13 cellular contexts compared by ENCODE assay signal in the genomic region with DNA sequence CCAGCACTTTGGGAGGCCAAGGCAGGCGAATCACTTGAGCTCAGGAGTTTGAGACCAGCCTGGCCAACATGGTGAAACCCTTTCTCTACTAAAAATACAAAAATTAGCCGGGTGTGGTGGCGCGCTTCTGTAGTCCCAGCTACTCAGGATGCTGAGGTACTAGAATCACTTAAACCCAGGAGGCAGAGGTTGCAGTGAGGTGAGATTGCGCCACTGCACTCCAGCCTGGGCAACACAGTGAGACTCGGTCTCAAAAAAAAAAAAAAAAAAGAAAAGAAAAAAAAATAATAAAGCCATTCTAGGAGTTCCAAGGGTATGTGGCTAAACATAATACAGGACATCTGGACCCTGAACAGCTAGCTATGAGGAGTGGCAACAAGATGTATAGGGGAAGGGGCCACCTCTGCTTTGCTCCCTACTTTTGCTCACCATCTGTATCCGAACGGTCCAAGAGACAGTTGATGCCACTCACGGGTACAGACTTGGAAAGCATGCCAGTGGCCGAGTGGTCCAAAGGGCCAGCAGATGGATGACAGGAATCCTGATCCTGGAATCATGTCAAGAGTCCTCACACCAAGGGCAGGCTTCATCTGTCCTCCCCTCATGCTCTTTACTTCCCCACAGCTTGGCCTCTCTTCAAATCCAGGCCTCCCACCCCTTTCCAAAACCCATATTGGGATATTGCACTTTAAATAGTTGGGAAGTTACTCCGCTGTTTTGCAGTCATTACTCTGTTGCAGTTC. TPM values are rescaled to one million over a fixed set of nuclear protein-coding genes. Genes with fewer than 3 reads are reported as not detected.
DNase-seq lines count a peak whose midpoint lies in the region; ATAC-seq, FAIRE-seq and TF ChIP-seq lines count a peak whose summit lies in the region.
"Not testable (repeated sequence)": the region's sequence is repeated elsewhere in the genome, so short reads cannot be mapped to it uniquely, and the experiment has no call there.
"Had no signal": no experiment of that assay in that cellular context is flagged by ENCODE, and none has a peak within 500 bp of the region (broad histone marks: within the 10 kb centered on the region; RNA-seq: fewer than 3 reads in every experiment).

No MANE protein-coding gene starts in this region.

- H3K27me3 ChIP-seq in AG04450 (ENCODE audit: control insufficient read depth, insufficient read depth, low read length); GM23248 (replicated peaks; ENCODE audit: insufficient read depth); esophagus squamous epithelium; HepG2 (ENCODE audit: control insufficient read depth in 1 of 2, insufficient read depth in 2 of 2, low read length in 2 of 2); uterus: not testable (repeated sequence)

- TF ChIP-seq EP300 in HepG2 (IDR thresholded peaks at IDR 0.05; ENCODE audit: low read depth in 2 of 2, low read length in 2 of 2); HepG2 (CRISPR knock-in tag; IDR thresholded peaks at IDR 0.05; ENCODE audit: borderline replicate concordance): not testable (repeated sequence)

- H3K4me2 ChIP-seq in GM23248 (ENCODE audit: unreplicated experiment); HepG2 (ENCODE audit: low read depth, low read length): not testable (repeated sequence)

- H3K36me3 ChIP-seq in GM23248 (ENCODE audit: low read depth); esophagus squamous epithelium; HepG2 (replicated peaks in 1 of 2; ENCODE audit: control insufficient read depth in 1 of 2, insufficient read depth in 2 of 2, low read length in 2 of 2); uterus: not testable (repeated sequence)

- not testable (repeated sequence) for DNase-seq in AG04450 (ENCODE audit: low read depth, low spot score); GM23248; RWPE1 (ENCODE audit: low spot score); MCF 10A (ENCODE audit: unreplicated experiment); esophagus squamous epithelium (lab: John Stamatoyannopoulos, UW); HepG2 (ENCODE audit: low spot score); osteocyte (ENCODE audit: extremely low spot score, unreplicated experiment); uterus

- H3K9me3 ChIP-seq in AG04450 (ENCODE audit: control insufficient read depth, insufficient read depth, low read length); GM23248 (ENCODE audit: low read depth); esophagus squamous epithelium; HepG2 (ENCODE audit: low read length); uterus: not testable (repeated sequence)

- not testable (repeated sequence) for H4K20me1 ChIP-seq in GM23248 (ENCODE audit: insufficient read depth); HepG2 (ENCODE audit: insufficient read depth, low read length)

- POLR2A ChIA-PET in AG04450 (lab: Yijun Ruan, JAX) = interaction anchor here (0.6 kb wide), 1 partner anchor 39 kb away, joined by 3 read pairs; no protein-coding TSS in a partner anchor
- POLR2A ChIA-PET in RWPE1 (lab: Yijun Ruan, JAX; ENCODE audit: low non-redundant PET) = not testable (repeated sequence)
- POLR2A ChIA-PET in MCF 10A (lab: Yijun Ruan, JAX) = interaction anchor here (0.6 to 13.3 kb wide), 7 partner anchors 10 to 53 kb away, joined by 3 to 294 read pairs (median 14); a partner anchor contains a TSS
- POLR2A ChIA-PET in HepG2 (lab: Yijun Ruan, JAX) = interaction anchor here (0.7 to 13.5 kb wide), 6 partner anchors 14 to 51 kb away, joined by 3 to 390 read pairs (median 20); a partner anchor contains a TSS

- TF ChIP-seq POLR2A in esophagus squamous epithelium (IDR thresholded peaks at IDR 0.05); HepG2 (IDR thresholded peaks at IDR 0.05; ENCODE audit: insufficient read depth in 1 of 2, low read depth in 2 of 2, low read length in 2 of 2); uterus (IDR thresholded peaks at IDR 0.05): not testable (repeated sequence)

- TF ChIP-seq RAD21 in HepG2 (CRISPR knock-in tag; IDR thresholded peaks at IDR 0.05) = not testable (repeated sequence)

- H3K27me3 Mint-ChIP-seq in MCF 10A (ENCODE audit: insufficient read depth, unreplicated experiment); osteocyte (ENCODE audit: unreplicated experiment): not testable (repeated sequence)

- not testable (repeated sequence) for H3K9me3 Mint-ChIP-seq in MCF 10A (ENCODE audit: unreplicated experiment); osteocyte (ENCODE audit: unreplicated experiment)

- H3K4me1 ChIP-seq in GM23248 (ENCODE audit: insufficient read depth) = peaks cover 37% of the 10 kb centered on the region
- H3K4me1 ChIP-seq in esophagus squamous epithelium = peaks cover 35 to 69% (median 37%) of the 10 kb centered on the region in 3 donors
- peaks cover 61% of the 10 kb centered on the region for H3K4me1 ChIP-seq in HepG2 (ENCODE audit: insufficient read depth, low read length)
- H3K4me1 ChIP-seq in uterus = peaks cover 5 to 14% of the 10 kb centered on the region in 2 donors

- peaks cover 35% of the 10 kb centered on the region for H3F3A ChIP-seq in GM23248 (ENCODE audit: insufficient read depth)

- in situ Hi-C loops in GM23248 (cut with MboI) = not testable (repeated sequence)
- in situ Hi-C loops in HepG2 (cut with HindIII; ENCODE audit: extremely low pct_ligation_motif_present, low pct_unique_long_range_greater_than_20kb) = loop anchor here (10.0 kb wide), 1 partner anchor 50 kb away; a partner anchor contains a TSS

- H3K9ac ChIP-seq in GM23248; HepG2 (ENCODE audit: insufficient read depth, low read depth, low read length): not testable (repeated sequence)

- CTCF ChIA-PET in AG04450 (lab: Charles Lee) (interaction anchor here (0.6 kb wide), 1 partner anchor 45 kb away, joined by 4 read pairs; no protein-coding TSS in a partner anchor), RWPE1 (lab: Yijun Ruan, JAX) (interaction anchor here (1.4 kb wide), 1 partner anchor 21 kb away, joined by 4 read pairs; no protein-coding TSS in a partner anchor), MCF 10A (lab: Yijun Ruan, JAX) (interaction anchor here (0.6 to 11.9 kb wide), 8 partner anchors 11 to 73 kb away, joined by 3 to 136 read pairs (median 8); a partner anchor contains a TSS)
- CTCF ChIA-PET in HepG2 (lab: Yijun Ruan, JAX; ENCODE audit: low intra/inter-chr PET ratio, low total read pairs) = not testable (repeated sequence)

- H3K27ac ChIP-seq in AG04450 (ENCODE audit: low read depth, low read length) (peak overlapping the region; percentile 92), GM23248 (0 out of 2 replicates have a peak overlapping the region, but pooled peaks have one; percentile 96), RWPE1 (peak overlapping the region; percentile 92), esophagus squamous epithelium (peak overlapping the region in 3 of 4 donors; percentile 5 to 97 (median 96)), uterus (peak overlapping the region; percentile 8 to 95)
- H3K27ac ChIP-seq in HepG2 (ENCODE audit: extremely low read length, insufficient read depth, low read length) = not testable (repeated sequence)

- not testable (repeated sequence) for H3K9me2 ChIP-seq in GM23248 (ENCODE audit: insufficient read depth)

- not testable (repeated sequence) for H2AFZ ChIP-seq in GM23248; HepG2 (ENCODE audit: low read length)

- not testable (repeated sequence) for BruUV-seq in MCF 10A (replicated peaks; lab: Mats Ljungman, UMichigan); HepG2 (replicated peaks; lab: Mats Ljungman, UMichigan)

- not testable (repeated sequence) for H3K4me3 ChIP-seq in AG04450 (ENCODE audit: low read depth, low read length); GM23248; esophagus squamous epithelium; HepG2 (replicated peaks in 1 of 3; ENCODE audit: insufficient read depth in 1 of 3, low read depth in 2 of 3, low read length in 3 of 3); uterus

- H3K4me3 Mint-ChIP-seq in MCF 10A (ENCODE audit: unreplicated experiment); osteocyte (ENCODE audit: unreplicated experiment): not testable (repeated sequence)

- not testable (repeated sequence) for H3K36me3 Mint-ChIP-seq in MCF 10A (ENCODE audit: insufficient read depth, unreplicated experiment); osteocyte (ENCODE audit: unreplicated experiment)

- 86 to 91% methylated on average over 10 to 11 of the region's 11 CpGs for WGBS in GM23248 (ENCODE audit: low coverage in 1 of 2, low lambda C conversion rate in 2 of 2, missing lambda C conversion rate in 2 of 2), 2 experiments
- WGBS in esophagus squamous epithelium, 2 donors = 86 to 88% methylated on average over 11 of the region's 11 CpGs
- WGBS in HepG2 (ENCODE audit: low lambda C conversion rate) = 90% methylated on average over 11 of the region's 11 CpGs

- H3K79me2 ChIP-seq in GM23248 (ENCODE audit: insufficient read depth) = peaks cover 32% of the 10 kb centered on the region
- not testable (repeated sequence) for H3K79me2 ChIP-seq in HepG2 (ENCODE audit: insufficient read depth, low read length)

- intact Hi-C loops in MCF 10A (cut with micrococcal nuclease) = loop anchor here (10.0 kb wide), 1 partner anchor 260 kb away; no protein-coding TSS in a partner anchor
- intact Hi-C loops in esophagus squamous epithelium (cut with DNase I) = loop anchor here (5.0 kb wide), 1 partner anchor 48 kb away; no protein-coding TSS in a partner anchor
- intact Hi-C loops in HepG2 (cut with micrococcal nuclease; ENCODE audit: unreplicated experiment) = not testable (repeated sequence)
- intact Hi-C loops in uterus (cut with DNase I; ENCODE audit: low total_unique reads) = loop anchor here (5.0 kb wide), 1 partner anchor 48 kb away; no protein-coding TSS in a partner anchor

- peak overlapping the region; percentile 90 for H3K27ac Mint-ChIP-seq in MCF 10A (ENCODE audit: low read depth, unreplicated experiment)
- peak overlapping the region; percentile 98 for H3K27ac Mint-ChIP-seq in osteocyte (ENCODE audit: unreplicated experiment)

- not testable (repeated sequence) for TF ChIP-seq CTCF in AG04450 (IDR thresholded peaks at IDR 0.05; ENCODE audit: low read depth, low read length); RWPE1 (conservative IDR thresholded peaks at IDR 0.05; ENCODE audit: low read depth); MCF 10A (IDR thresholded peaks at IDR 0.05; ENCODE audit: unreplicated experiment); esophagus squamous epithelium (IDR thresholded peaks at IDR 0.05); HepG2 (CRISPR knock-in tag; IDR thresholded peaks at IDR 0.05); osteocyte (IDR thresholded peaks at IDR 0.05); uterus (IDR thresholded peaks at IDR 0.05)

- peaks cover 57% of the 10 kb centered on the region for H3K4me1 Mint-ChIP-seq in MCF 10A (ENCODE audit: insufficient read depth, unreplicated experiment)
- peaks cover 51% of the 10 kb centered on the region for H3K4me1 Mint-ChIP-seq in osteocyte (ENCODE audit: unreplicated experiment)

- ATAC-seq in HepG2 = not testable (repeated sequence)

- FAIRE-seq in HepG2 (lab: Jason Lieb, UNC) = not testable (repeated sequence)

RNA-seq across cellular contexts. Expression of a gene that starts 6.7 kb away (rescaled TPM):
- 121 and 128 TPM in 2 replicates for polyA plus RNA-seq in AG04450 (2011; rRNA removed)
- polyA minus RNA-seq in AG04450 (2011; rRNA and poly(A)+ RNA removed) = 142 and 172 TPM in 2 replicates
- 136 and 139 TPM in 2 replicates for total RNA-seq in GM23248 (2014; rRNA removed; shearing (Covaris generic))
- 76.7 and 77.7 TPM in 2 replicates for polyA plus RNA-seq in GM23248 (2016; fragmentation: Nextera tagmentation; extraction: Ambion mirVana)
- 498 and 555 TPM in 2 replicates for total RNA-seq in MCF 10A (2022)
- total RNA-seq in esophagus squamous epithelium = 10 to 100 TPM; 22.6 to 38.3 (median 27.5) TPM
- total RNA-seq in HepG2 (2016; rRNA removed; fragmentation: Illumina TruSeq; extraction: Trizol) = 15.0 and 16.1 TPM in 2 replicates
- 7.7 and 8.4 TPM in 2 replicates for total RNA-seq in HepG2 (2016; cell fraction: cytosol; rRNA removed; fragmentation: Illumina TruSeq; extraction: Trizol; ENCODE audit: low read depth)
- total RNA-seq in HepG2 (2016; cell fraction: insoluble cytoplasmic fraction; rRNA removed; fragmentation: Illumina TruSeq; extraction: Trizol) = 12.9 and 18.6 TPM in 2 replicates
- total RNA-seq in HepG2 (2016; cell fraction: membrane; rRNA removed; fragmentation: Illumina TruSeq; extraction: Trizol) = 10.3 and 11.1 TPM in 2 replicates
- total RNA-seq in HepG2 (2016; cell fraction: nucleus; rRNA removed; fragmentation: Illumina TruSeq; extraction: Trizol) = 13.2 and 15.5 TPM in 2 replicates
- polyA plus RNA-seq in HepG2 (2011; rRNA removed) = 32.1 and 33.1 TPM in 2 replicates
- polyA plus RNA-seq in HepG2 (2011; cell fraction: cytosol; rRNA removed) = 15.2 and 17.5 TPM in 2 replicates
- 104 and 108 TPM in 2 replicates for polyA plus RNA-seq in HepG2 (2011; cell fraction: nucleus; rRNA removed)
- polyA plus RNA-seq in HepG2 (2012) = 28.0 and 37.8 TPM in 2 replicates
- polyA plus RNA-seq in HepG2 (2016; cell fraction: cytosol; fragmentation: Illumina TruSeq; extraction: Trizol; ENCODE audit: low read depth) = 1.9 and 2.0 TPM in 2 replicates
- polyA plus RNA-seq in HepG2 (2016; cell fraction: insoluble cytoplasmic fraction; fragmentation: Illumina TruSeq; extraction: Trizol; ENCODE audit: low read depth) = 13.1 and 13.4 TPM in 2 replicates
- polyA plus RNA-seq in HepG2 (2016; cell fraction: membrane; fragmentation: Illumina TruSeq; extraction: Trizol; ENCODE audit: low read depth) = 3.6 and 3.8 TPM in 2 replicates
- polyA plus RNA-seq in HepG2 (2016; cell fraction: nucleus; fragmentation: Illumina TruSeq; extraction: Trizol; ENCODE audit: insufficient read depth, low read depth) = 34.1 and 35.2 TPM in 2 replicates
- polyA minus RNA-seq in HepG2 (2011; rRNA and poly(A)+ RNA removed; ENCODE audit: low replicate concordance) = 54.1 and 96.8 TPM in 2 replicates
- 17.6 and 19.9 TPM in 2 replicates for polyA minus RNA-seq in HepG2 (2011; cell fraction: cytosol; rRNA and poly(A)+ RNA removed)
- polyA minus RNA-seq in HepG2 (2011; cell fraction: nucleus; rRNA and poly(A)+ RNA removed) = 50.0 and 65.8 TPM in 2 replicates
- 199 and 201 TPM in 2 replicates for total RNA-seq in osteocyte
- 100 to 1,000 TPM in 1 of 4 donors, 10 to 100 TPM in 3; 59.4 to 178 (median 72.8) TPM for total RNA-seq in uterus

RNA-seq across cellular contexts. Expression of a gene that starts 35.7 kb away (rescaled TPM):
- polyA plus RNA-seq in AG04450 (2011; rRNA removed) (867 and 961 TPM in 2 replicates), GM23248 (2016; fragmentation: Nextera tagmentation; extraction: Ambion mirVana) (318 and 327 TPM in 2 replicates), HepG2 (2011; rRNA removed) (442 and 461 TPM in 2 replicates)
- 384 and 431 TPM in 2 replicates for polyA minus RNA-seq in AG04450 (2011; rRNA and poly(A)+ RNA removed)
- 433 and 695 TPM in 2 replicates for total RNA-seq in GM23248 (2014; rRNA removed; shearing (Covaris generic))
- total RNA-seq in MCF 10A (2022) (477 and 589 TPM in 2 replicates), esophagus squamous epithelium (100 to 1,000 TPM; 115 to 215 (median 179) TPM), HepG2 (2016; rRNA removed; fragmentation: Illumina TruSeq; extraction: Trizol) (150 and 284 TPM in 2 replicates), osteocyte (283 and 284 TPM in 2 replicates), uterus (100 to 1,000 TPM in 3 of 4 donors, 10 to 100 TPM in 1; 97.6 to 474 (median 227) TPM)
- 92.7 and 103 TPM in 2 replicates for total RNA-seq in HepG2 (2016; cell fraction: cytosol; rRNA removed; fragmentation: Illumina TruSeq; extraction: Trizol; ENCODE audit: low read depth)
- total RNA-seq in HepG2 (2016; cell fraction: insoluble cytoplasmic fraction; rRNA removed; fragmentation: Illumina TruSeq; extraction: Trizol) = 138 and 293 TPM in 2 replicates
- 147 and 165 TPM in 2 replicates for total RNA-seq in HepG2 (2016; cell fraction: membrane; rRNA removed; fragmentation: Illumina TruSeq; extraction: Trizol)
- 188 and 211 TPM in 2 replicates for total RNA-seq in HepG2 (2016; cell fraction: nucleus; rRNA removed; fragmentation: Illumina TruSeq; extraction: Trizol)
- polyA plus RNA-seq in HepG2 (2011; cell fraction: cytosol; rRNA removed) = 664 and 870 TPM in 2 replicates
- 174 and 212 TPM in 2 replicates for polyA plus RNA-seq in HepG2 (2011; cell fraction: nucleus; rRNA removed)
- 199 and 208 TPM in 2 replicates for polyA plus RNA-seq in HepG2 (2012)
- polyA plus RNA-seq in HepG2 (2016; cell fraction: cytosol; fragmentation: Illumina TruSeq; extraction: Trizol; ENCODE audit: low read depth) = 105 and 112 TPM in 2 replicates
- polyA plus RNA-seq in HepG2 (2016; cell fraction: insoluble cytoplasmic fraction; fragmentation: Illumina TruSeq; extraction: Trizol; ENCODE audit: low read depth) = 153 and 154 TPM in 2 replicates
- polyA plus RNA-seq in HepG2 (2016; cell fraction: membrane; fragmentation: Illumina TruSeq; extraction: Trizol; ENCODE audit: low read depth) = 145 and 154 TPM in 2 replicates
- 326 and 354 TPM in 2 replicates for polyA plus RNA-seq in HepG2 (2016; cell fraction: nucleus; fragmentation: Illumina TruSeq; extraction: Trizol; ENCODE audit: insufficient read depth, low read depth)
- 359 and 489 TPM in 2 replicates for polyA minus RNA-seq in HepG2 (2011; rRNA and poly(A)+ RNA removed; ENCODE audit: low replicate concordance)
- 105 and 115 TPM in 2 replicates for polyA minus RNA-seq in HepG2 (2011; cell fraction: cytosol; rRNA and poly(A)+ RNA removed)
- polyA minus RNA-seq in HepG2 (2011; cell fraction: nucleus; rRNA and poly(A)+ RNA removed) = 44.5 and 56.7 TPM in 2 replicates

RNA-seq across cellular contexts. Expression of a gene that starts 43.6 kb away (rescaled TPM):
- polyA plus RNA-seq in AG04450 (2011; rRNA removed) = not detected in 2 replicates
- not detected in 2 replicates for polyA minus RNA-seq in AG04450 (2011; rRNA and poly(A)+ RNA removed)
- total RNA-seq in GM23248 (2014; rRNA removed; shearing (Covaris generic)) = not detected in 2 replicates
- 0.20 and 0.39 TPM in 2 replicates for polyA plus RNA-seq in GM23248 (2016; fragmentation: Nextera tagmentation; extraction: Ambion mirVana)
- not detected in 2 replicates for total RNA-seq in MCF 10A (2022)
- not detected for total RNA-seq in esophagus squamous epithelium
- total RNA-seq in HepG2 (2016; rRNA removed; fragmentation: Illumina TruSeq; extraction: Trizol) = 0.38 TPM in 1 of 2 replicates, not detected in the other
- not detected in 2 replicates for total RNA-seq in HepG2 (2016; cell fraction: cytosol; rRNA removed; fragmentation: Illumina TruSeq; extraction: Trizol; ENCODE audit: low read depth)
- total RNA-seq in HepG2 (2016; cell fraction: insoluble cytoplasmic fraction; rRNA removed; fragmentation: Illumina TruSeq; extraction: Trizol) = 0.25 and 0.28 TPM in 2 replicates
- total RNA-seq in HepG2 (2016; cell fraction: membrane; rRNA removed; fragmentation: Illumina TruSeq; extraction: Trizol) = not detected in 2 replicates
- total RNA-seq in HepG2 (2016; cell fraction: nucleus; rRNA removed; fragmentation: Illumina TruSeq; extraction: Trizol) = 0.31 TPM in 1 of 2 replicates, not detected in the other
- 1.4 and 1.9 TPM in 2 replicates for polyA plus RNA-seq in HepG2 (2011; rRNA removed)
- 1.3 and 2.1 TPM in 2 replicates for polyA plus RNA-seq in HepG2 (2011; cell fraction: cytosol; rRNA removed)
- 0.42 and 0.48 TPM in 2 replicates for polyA plus RNA-seq in HepG2 (2011; cell fraction: nucleus; rRNA removed)
- 0.48 and 0.72 TPM in 2 replicates for polyA plus RNA-seq in HepG2 (2012)
- polyA plus RNA-seq in HepG2 (2016; cell fraction: cytosol; fragmentation: Illumina TruSeq; extraction: Trizol; ENCODE audit: low read depth) = 0.08 TPM in 1 of 2 replicates, not detected in the other
- not detected in 2 replicates for polyA plus RNA-seq in HepG2 (2016; cell fraction: insoluble cytoplasmic fraction; fragmentation: Illumina TruSeq; extraction: Trizol; ENCODE audit: low read depth)
- not detected in 2 replicates for polyA plus RNA-seq in HepG2 (2016; cell fraction: membrane; fragmentation: Illumina TruSeq; extraction: Trizol; ENCODE audit: low read depth)
- 0.64 and 0.79 TPM in 2 replicates for polyA plus RNA-seq in HepG2 (2016; cell fraction: nucleus; fragmentation: Illumina TruSeq; extraction: Trizol; ENCODE audit: insufficient read depth, low read depth)
- 1.4 and 2.7 TPM in 2 replicates for polyA minus RNA-seq in HepG2 (2011; rRNA and poly(A)+ RNA removed; ENCODE audit: low replicate concordance)
- 0.49 TPM in 1 of 2 replicates, not detected in the other for polyA minus RNA-seq in HepG2 (2011; cell fraction: cytosol; rRNA and poly(A)+ RNA removed)
- polyA minus RNA-seq in HepG2 (2011; cell fraction: nucleus; rRNA and poly(A)+ RNA removed) = 0.39 and 1.1 TPM in 2 replicates
- not detected in 2 replicates for total RNA-seq in osteocyte
- total RNA-seq in uterus = not detected
- total RNA-seq: CD8-positive, alpha-beta memory T cell; Daoy; H4; Right ventricle myocardium inferior; SJSA1 had no signal

RNA-seq across cellular contexts. Expression of a gene that starts 50.9 kb away (rescaled TPM):
- polyA plus RNA-seq in AG04450 (2011; rRNA removed) (34.9 and 39.0 TPM in 2 replicates), GM23248 (2016; fragmentation: Nextera tagmentation; extraction: Ambion mirVana) (25.3 and 27.8 TPM in 2 replicates), HepG2 (2011; rRNA removed) (74.5 and 92.0 TPM in 2 replicates)
- polyA minus RNA-seq in AG04450 (2011; rRNA and poly(A)+ RNA removed) = 47.4 and 53.0 TPM in 2 replicates
- 24.2 TPM in 2 replicates for total RNA-seq in GM23248 (2014; rRNA removed; shearing (Covaris generic))
- total RNA-seq in MCF 10A (2022) (90.9 and 104 TPM in 2 replicates), esophagus squamous epithelium (10 to 100 TPM; 12.4 to 48.1 (median 33.9) TPM), HepG2 (2016; rRNA removed; fragmentation: Illumina TruSeq; extraction: Trizol) (15.9 and 33.5 TPM in 2 replicates), osteocyte (48.8 and 53.7 TPM in 2 replicates), uterus (100 to 1,000 TPM in 1 of 4 donors, 10 to 100 TPM in 3; 28.8 to 139 (median 64.2) TPM)
- 17.8 and 22.2 TPM in 2 replicates for total RNA-seq in HepG2 (2016; cell fraction: cytosol; rRNA removed; fragmentation: Illumina TruSeq; extraction: Trizol; ENCODE audit: low read depth)
- 17.1 and 30.7 TPM in 2 replicates for total RNA-seq in HepG2 (2016; cell fraction: insoluble cytoplasmic fraction; rRNA removed; fragmentation: Illumina TruSeq; extraction: Trizol)
- total RNA-seq in HepG2 (2016; cell fraction: membrane; rRNA removed; fragmentation: Illumina TruSeq; extraction: Trizol) = 16.0 and 18.2 TPM in 2 replicates
- total RNA-seq in HepG2 (2016; cell fraction: nucleus; rRNA removed; fragmentation: Illumina TruSeq; extraction: Trizol) = 51.8 and 57.5 TPM in 2 replicates
- polyA plus RNA-seq in HepG2 (2011; cell fraction: cytosol; rRNA removed) = 35.4 and 38.7 TPM in 2 replicates
- polyA plus RNA-seq in HepG2 (2011; cell fraction: nucleus; rRNA removed) = 126 and 134 TPM in 2 replicates
- polyA plus RNA-seq in HepG2 (2012) = 37.2 and 38.4 TPM in 2 replicates
- polyA plus RNA-seq in HepG2 (2016; cell fraction: cytosol; fragmentation: Illumina TruSeq; extraction: Trizol; ENCODE audit: low read depth) = 2.1 and 2.5 TPM in 2 replicates
- polyA plus RNA-seq in HepG2 (2016; cell fraction: insoluble cytoplasmic fraction; fragmentation: Illumina TruSeq; extraction: Trizol; ENCODE audit: low read depth) = 14.7 and 16.3 TPM in 2 replicates
- 4.2 and 4.7 TPM in 2 replicates for polyA plus RNA-seq in HepG2 (2016; cell fraction: membrane; fragmentation: Illumina TruSeq; extraction: Trizol; ENCODE audit: low read depth)
- 113 and 121 TPM in 2 replicates for polyA plus RNA-seq in HepG2 (2016; cell fraction: nucleus; fragmentation: Illumina TruSeq; extraction: Trizol; ENCODE audit: insufficient read depth, low read depth)
- 83.9 and 155 TPM in 2 replicates for polyA minus RNA-seq in HepG2 (2011; rRNA and poly(A)+ RNA removed; ENCODE audit: low replicate concordance)
- polyA minus RNA-seq in HepG2 (2011; cell fraction: cytosol; rRNA and poly(A)+ RNA removed) = 19.6 and 24.9 TPM in 2 replicates
- 113 and 148 TPM in 2 replicates for polyA minus RNA-seq in HepG2 (2011; cell fraction: nucleus; rRNA and poly(A)+ RNA removed)
